ENCODE assay signal across 8 cellular contexts in genomic region chr17:64938925-64939474, GRCh38. TPM values are rescaled to one million over a fixed set of nuclear protein-coding genes. Genes with fewer than 3 reads are reported as not detected.
DNase-seq lines count a peak whose midpoint lies in the region; ATAC-seq and TF ChIP-seq lines count a peak whose summit lies in the region.

No MANE protein-coding gene starts in this region.

- ATAC-seq in omental fat pad (ENCODE audit: low FRiP score), result no peak
- ATAC-seq in HG02870 (IDR thresholded peaks at IDR 0.05; ENCODE audit: unreplicated experiment), result no peak

- no peaks in the 10 kb centered on the region for H3K9me3 ChIP-seq in esophagus squamous epithelium

- TF ChIP-seq CTCF in GM12872 (IDR thresholded peaks at IDR 0.05; ENCODE audit: insufficient read depth, low read depth, low read length) (peak; percentile 87), esophagus squamous epithelium (IDR thresholded peaks at IDR 0.05) (peak; percentile 25 to 60 (median 44)), omental fat pad (IDR thresholded peaks at IDR 0.05) (no peak)

- intact Hi-C loops in activated CD4-positive, alpha-beta memory T cell treated with anti-CD3 and anti-CD28 coated beads for 36 hours (cut with micrococcal nuclease), result loop anchor here (5.0 kb wide), 1 partner anchor 92 kb away; no protein-coding TSS in a partner anchor
- intact Hi-C loops in esophagus squamous epithelium (cut with DNase I), result no loop called here

- no peaks in the 10 kb centered on the region for H3K36me3 Mint-ChIP-seq in activated CD4-positive, alpha-beta memory T cell treated with anti-CD3 and anti-CD28 coated beads for 36 hours

- 61 to 65% methylated on average over 4 to 5 of the region's 11 CpGs for WGBS in esophagus squamous epithelium, 2 donors

- H3K36me3 ChIP-seq in esophagus squamous epithelium, result no peaks in the 10 kb centered on the region

- no peak overlapping the region for H3K4me3 ChIP-seq in esophagus squamous epithelium

- CTCF ChIA-PET in activated CD4-positive, alpha-beta memory T cell treated with anti-CD3 and anti-CD28 coated beads for 36 hours (lab: Charles Lee), result interaction anchor here (0.6 to 1.8 kb wide), 14 partner anchors 11 to 259 kb away, joined by 3 to 10 read pairs (median 4); partner anchors contain the start of gene LRRC37A3

- no peak overlapping the region for H3K27ac Mint-ChIP-seq in activated CD4-positive, alpha-beta memory T cell treated with anti-CD3 and anti-CD28 coated beads for 36 hours

- peak overlapping the region; percentile 62 to 79 (median 72) for H3K27ac ChIP-seq in esophagus squamous epithelium

- TF ChIP-seq POLR2A in esophagus squamous epithelium (IDR thresholded peaks at IDR 0.05), result no peak

- peaks cover 0 to 24% (median 5%) of the 10 kb centered on the region in 3 donors for H3K4me1 ChIP-seq in esophagus squamous epithelium

- H3K27me3 Mint-ChIP-seq in activated CD4-positive, alpha-beta memory T cell treated with anti-CD3 and anti-CD28 coated beads for 36 hours, result no peaks in the 10 kb centered on the region

- H3K4me3 Mint-ChIP-seq in activated CD4-positive, alpha-beta memory T cell treated with anti-CD3 and anti-CD28 coated beads for 36 hours, result no peak overlapping the region

- DNase-seq in HuH-7.5 (ENCODE audit: low spot score), result peak; percentile 24
- DNase-seq in activated CD4-positive, alpha-beta memory T cell treated with anti-CD3 and anti-CD28 coated beads for 36 hours, result peak; percentile 65
- no peak for DNase-seq in esophagus squamous epithelium (lab: John Stamatoyannopoulos, UW)
- peak; percentile 32 for DNase-seq in omental fat pad (ENCODE audit: low spot score)
- DNase-seq in DMS153 (lab: John Stamatoyannopoulos, UW), result no peak
- no peak for DNase-seq in NCI-H2196 (lab: John Stamatoyannopoulos, UW; ENCODE audit: unreplicated experiment)

- H3K27me3 ChIP-seq in esophagus squamous epithelium, result no peaks in the 10 kb centered on the region

- no peaks in the 10 kb centered on the region for H3K9me3 Mint-ChIP-seq in activated CD4-positive, alpha-beta memory T cell treated with anti-CD3 and anti-CD28 coated beads for 36 hours

- POLR2A ChIA-PET in activated CD4-positive, alpha-beta memory T cell treated with anti-CD3 and anti-CD28 coated beads for 36 hours (lab: Charles Lee), result interaction anchor here (0.6 to 1.3 kb wide), 2 partner anchors 13 to 16 kb away, joined by 3 read pairs; no protein-coding TSS in a partner anchor

- peaks cover 8% of the 10 kb centered on the region for H3K4me1 Mint-ChIP-seq in activated CD4-positive, alpha-beta memory T cell treated with anti-CD3 and anti-CD28 coated beads for 36 hours (ENCODE audit: low read depth)

RNA-seq across cellular contexts. Expression of gene LRRC37A3, which starts 19.7 kb away (rescaled TPM):
- total RNA-seq in activated CD4-positive, alpha-beta memory T cell treated with anti-CD3 and anti-CD28 coated beads for 36 hours, result 1 to 10 TPM; 6.9 to 8.5 TPM
- 1 to 10 TPM; 2.3 to 6.9 (median 3.8) TPM for total RNA-seq in esophagus squamous epithelium
- total RNA-seq in omental fat pad, result 1 to 10 TPM; 1.3 to 6.5 (median 4.1) TPM

Comparison
In these comparisons a context has a peak if more than half of its experiments do, and no peak if none do; other contexts are left out.
1. CTCF ChIP-seq: peak in GM12872 (single experiment) and esophagus squamous epithelium (6 of 6); none in omental fat pad (0 of 3).
2. DNase-seq: peak in HuH-7.5 (single experiment), activated CD4-positive, alpha-beta memory T cell treated with anti-CD3 and anti-CD28 coated beads for 36 hours (single experiment) and omental fat pad (single experiment); none in esophagus squamous epithelium (single experiment), DMS153 (single experiment) and NCI-H2196 (single experiment).